ENCODE assay signal across 8 cellular contexts in the genomic region with DNA sequence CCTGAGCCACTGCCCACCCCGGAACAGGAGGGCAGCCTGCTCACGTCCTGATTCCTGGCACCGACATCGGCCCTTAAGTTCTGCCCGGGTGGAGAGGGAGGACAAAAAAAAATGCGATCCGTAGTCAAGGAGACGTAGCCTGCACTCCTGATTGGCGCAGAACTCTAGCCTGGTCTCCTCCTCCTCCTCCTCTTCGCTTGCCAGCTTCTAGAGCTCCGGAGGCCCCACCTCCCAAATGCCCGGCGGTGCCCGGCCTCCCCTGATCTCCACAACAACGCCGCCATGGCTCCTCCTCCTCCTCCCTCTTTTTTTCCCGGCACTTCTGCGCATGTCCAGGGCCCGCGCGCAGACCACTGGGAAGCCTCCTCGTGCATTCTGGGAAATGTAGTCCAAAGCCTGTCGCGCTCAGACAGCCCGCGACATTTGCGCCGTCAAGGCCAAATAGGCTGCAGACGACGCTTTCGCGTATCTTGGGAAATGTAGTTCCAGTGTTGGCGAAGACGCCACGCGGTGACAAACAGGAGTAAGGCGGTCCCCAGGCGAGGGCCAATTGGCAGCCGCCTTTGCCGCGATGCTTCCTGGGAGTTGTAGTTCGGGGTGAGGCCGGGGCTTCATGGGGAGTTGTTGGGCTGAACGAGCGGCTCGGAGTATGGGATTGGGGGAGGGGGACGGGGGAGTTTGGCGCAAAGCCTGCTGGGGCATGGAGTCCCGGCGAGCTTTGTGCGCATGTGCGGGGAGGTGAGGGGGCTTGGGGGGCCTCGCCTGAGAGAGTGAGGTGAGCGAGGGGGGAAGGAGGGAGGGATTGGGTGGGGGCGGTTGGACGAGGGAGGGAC. TPM values are rescaled to one million over a fixed set of nuclear protein-coding genes. Genes with fewer than 3 reads are reported as not detected.
DNase-seq lines count a peak whose midpoint lies in the region; ATAC-seq, FAIRE-seq and TF ChIP-seq lines count a peak whose summit lies in the region.

A gene (plus strand): TSS at position 705 of the 833 bp plus-strand sequence. CDS start 5,625 bp downstream, outside the sequence.

- peak; percentile 86 for ATAC-seq in GM21526 (IDR thresholded peaks at IDR 0.05; ENCODE audit: low FRiP score, unreplicated experiment)

- H3K27me3 ChIP-seq in endothelial cell of umbilical vein (ENCODE audit: control insufficient read depth in 2 of 2, insufficient read depth in 2 of 2, low read length in 2 of 2): no peaks in the 10 kb centered on the region

- peak; percentile 59 for TF ChIP-seq POLR2A in endothelial cell of umbilical vein (IDR thresholded peaks at IDR 0.05; ENCODE audit: low read depth, low read length)

- peak within 1 kb of the TSS; percentile 36 for H3K27ac ChIP-seq in OCI-LY7 (ENCODE audit: low read depth, low read length, poor library complexity, severe bottlenecking)
- peak within 1 kb of the TSS; percentile 61 for H3K27ac ChIP-seq in endothelial cell of umbilical vein (ENCODE audit: insufficient read depth, low read depth, low read length)

- H3K36me3 ChIP-seq in OCI-LY7 (ENCODE audit: insufficient read depth, low read length) (no peaks in the 10 kb centered on the region), endothelial cell of umbilical vein (ENCODE audit: control insufficient read depth in 2 of 2, extremely low read depth in 1 of 2, insufficient read depth in 2 of 2, low read length in 2 of 2) (no peaks in the 10 kb centered on the region)

- H3K79me2 ChIP-seq in OCI-LY7 (ENCODE audit: insufficient read depth, low read depth, low read length) (peaks cover 9% of the 10 kb centered on the region), endothelial cell of umbilical vein (ENCODE audit: control insufficient read depth, insufficient read depth, low read length) (peaks cover 22% of the 10 kb centered on the region)

- POLR2A ChIA-PET in OCI-LY7 (lab: Charles Lee) (interaction anchor here (0.6 to 0.7 kb wide), 4 partner anchors 39 to 1346 kb away, joined by 3 to 6 read pairs (median 4); no protein-coding TSS in a partner anchor), endothelial cell of umbilical vein (lab: Charles Lee) (interaction anchor here (0.6 to 1.5 kb wide), 3 partner anchors 13 to 448 kb away, joined by 3 to 10 read pairs (median 3); no protein-coding TSS in a partner anchor)

- H3K4me2 ChIP-seq in OCI-LY7 (ENCODE audit: low read length): peak within 1 kb of the TSS; percentile 92
- peak within 1 kb of the TSS; percentile 86 for H3K4me2 ChIP-seq in endothelial cell of umbilical vein (ENCODE audit: insufficient read depth, low read length)

- H3K9me3 ChIP-seq in OCI-LY7 (ENCODE audit: low read length) (no peaks in the 10 kb centered on the region), endothelial cell of umbilical vein (replicated peaks; ENCODE audit: control insufficient read depth, insufficient read depth, low read length) (no peaks in the 10 kb centered on the region)

- FAIRE-seq in D721Med (lab: Jason Lieb, UNC) (no peak), endothelial cell of umbilical vein (lab: Jason Lieb, UNC) (peak; percentile 99)

- H3K9me2 ChIP-seq in OCI-LY7 (ENCODE audit: insufficient read depth, low read length): no peaks in the 10 kb centered on the region

- intact Hi-C loops in OCI-LY7 (cut with micrococcal nuclease; ENCODE audit: unreplicated experiment) (loop anchor here (1.0 to 5.0 kb wide), 2 partner anchors 19 to 498 kb away; a partner anchor contains a TSS), endothelial cell of umbilical vein (cut with micrococcal nuclease) (loop anchor here (1.0 to 2.0 kb wide), 5 partner anchors 13 to 175 kb away; a partner anchor contains a TSS)

- TF ChIP-seq CTCF in D721Med (IDR thresholded peaks at IDR 0.05; ENCODE audit: insufficient read depth, missing control alignments): no peak
- no peak for TF ChIP-seq CTCF in OCI-LY7 (conservative IDR thresholded peaks at IDR 0.05; ENCODE audit: low read length)
- TF ChIP-seq CTCF in endothelial cell of umbilical vein (IDR thresholded peaks at IDR 0.05; ENCODE audit: extremely low read depth in 1 of 2, insufficient read depth in 1 of 2, low read depth in 1 of 2, low read length in 2 of 2): no peak

- H3K9me1 ChIP-seq in endothelial cell of umbilical vein (replicated peaks; ENCODE audit: control insufficient read depth, extremely low read depth, insufficient read depth, low read length): no peaks in the 10 kb centered on the region

- CTCF ChIA-PET in OCI-LY7 (lab: Charles Lee; ENCODE audit: unreplicated experiment) (interaction anchor here (0.6 kb wide), 3 partner anchors 1205 to 1983 kb away, joined by 3 to 8 read pairs (median 7); no protein-coding TSS in a partner anchor), endothelial cell of umbilical vein (lab: Charles Lee) (interaction anchor here (0.8 to 3.1 kb wide), 10 partner anchors 9 to 192 kb away, joined by 3 to 18 read pairs (median 6); a partner anchor contains a TSS)

- BruUV-seq in OCI-LY7 (replicated peaks; lab: Mats Ljungman, UMichigan) (no TSS peak), endothelial cell of umbilical vein (replicated peaks; lab: Mats Ljungman, UMichigan) (no TSS peak)

- H2AFZ ChIP-seq in OCI-LY7 (ENCODE audit: low read length) (peak within 1 kb of the TSS; percentile 92; the same call in 1 of the 2 replicates), endothelial cell of umbilical vein (ENCODE audit: low read depth, low read length) (peak within 1 kb of the TSS; percentile 93)

- H4K20me1 ChIP-seq in OCI-LY7 (ENCODE audit: insufficient read depth, low read length) (no peaks in the 10 kb centered on the region), endothelial cell of umbilical vein (replicated peaks; ENCODE audit: control insufficient read depth, extremely low read depth, insufficient read depth, low read length) (no peaks in the 10 kb centered on the region)

- dilution Hi-C loops in endothelial cell of umbilical vein (cut with MboI; ENCODE audit: extremely low pct_ligation_motif_present, low sequenced_read_pairs): no loop called here

- DNase-seq in D721Med (ENCODE audit: insufficient read length, low spot score) (peak; percentile 97), HuH-7.5 (ENCODE audit: low spot score) (peak; percentile 99), OCI-LY7 (ENCODE audit: low spot score) (peak; percentile 98), activated T-cell treated with anti-CD3 and anti-CD28 coated beads for 24 hours (ENCODE audit: low read depth) (peak; percentile 99), endothelial cell of umbilical vein (ENCODE audit: low read depth, low spot score) (peak; percentile 100), midbrain (lab: John Stamatoyannopoulos, UW) (peak; percentile 100)
- peak; percentile 96 to 97 for DNase-seq in stimulated activated CD8-positive, alpha-beta memory T cell treated with anti-CD3 and anti-CD28 coated beads, Interleukin-2, amount 100 ng/mL, for 1 hour (ENCODE audit: low read depth in 2 of 2)

- H3K4me3 ChIP-seq in OCI-LY7 (ENCODE audit: low read depth, low read length, poor library complexity, severe bottlenecking) (peak within 1 kb of the TSS; percentile 87), endothelial cell of umbilical vein (replicated peaks in 1 of 3; ENCODE audit: insufficient read depth in 1 of 3, low read depth in 1 of 3, low read length in 3 of 3) (peak within 1 kb of the TSS; percentile 57 to 73 (median 70))

- H3K4me1 ChIP-seq in OCI-LY7 (ENCODE audit: insufficient read depth, low read length, poor library complexity, severe bottlenecking) (peaks cover 13% of the 10 kb centered on the region), endothelial cell of umbilical vein (ENCODE audit: control insufficient read depth, extremely low read depth, insufficient read depth, low read length) (peaks cover 10% of the 10 kb centered on the region)

- H3K9ac ChIP-seq in endothelial cell of umbilical vein (replicated peaks; ENCODE audit: extremely low read depth, insufficient read depth, low read length): peak within 1 kb of the TSS; percentile 53

TF ChIP-seq in endothelial cell of umbilical vein, 7 proteins besides CTCF, POLR2A, EP300 and RAD21:
- TF ChIP-seq JUN (IDR thresholded peaks at IDR 0.05; ENCODE audit: borderline replicate concordance, insufficient read depth, insufficient read length, low read depth): no peak
- TF ChIP-seq, protein P1, sequence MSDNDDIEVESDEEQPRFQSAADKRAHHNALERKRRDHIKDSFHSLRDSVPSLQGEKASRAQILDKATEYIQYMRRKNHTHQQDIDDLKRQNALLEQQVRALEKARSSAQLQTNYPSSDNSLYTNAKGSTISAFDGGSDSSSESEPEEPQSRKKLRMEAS (IDR thresholded peaks at IDR 0.05; ENCODE audit: insufficient read depth, insufficient read length): peak; percentile 16

RNA-seq across cellular contexts. Expression of the gene that starts here (rescaled TPM):
- total RNA-seq in OCI-LY7 (2014; rRNA removed; shearing (Covaris generic)): 22.0 and 41.7 TPM in 2 replicates
- total RNA-seq in OCI-LY7 (2022) (21.8 and 25.3 TPM in 2 replicates), endothelial cell of umbilical vein (37.1 and 37.2 TPM in 2 replicates)
- 41.7 and 45.6 TPM in 2 replicates for polyA plus RNA-seq in endothelial cell of umbilical vein
- 12.4 and 19.3 TPM in 2 replicates for polyA plus RNA-seq in endothelial cell of umbilical vein (2011; cell fraction: cytosol; rRNA removed)
- 26.2 and 27.1 TPM in 2 replicates for polyA plus RNA-seq in endothelial cell of umbilical vein (2011; cell fraction: nucleus; rRNA removed)
- 14.2 and 20.1 TPM in 2 replicates for polyA plus RNA-seq in endothelial cell of umbilical vein (2012)
- 10.7 and 15.7 TPM in 2 replicates for polyA minus RNA-seq in endothelial cell of umbilical vein
- polyA minus RNA-seq in endothelial cell of umbilical vein (2011; cell fraction: cytosol; rRNA and poly(A)+ RNA removed): 9.6 TPM
- polyA minus RNA-seq in endothelial cell of umbilical vein (2011; cell fraction: nucleus; rRNA and poly(A)+ RNA removed): 6.7 and 11.8 TPM in 2 replicates

Comparison
In these comparisons a context has a peak if more than half of its experiments do, and no peak if none do; other contexts are left out.
1. Peak in every context shown above with its lines: DNase-seq, ATAC-seq, H3K4me3 ChIP-seq and H3K27ac ChIP-seq.